Comparison of ENCODE assay signal across 30 cellular contexts in genomic region chr1:216238844-216239243, GRCh38.
"Had no signal": no experiment of that assay in that cellular context is flagged by ENCODE, and none has a peak within 500 bp of the region (broad histone marks: within the 10 kb centered on the region; RNA-seq: fewer than 3 reads in every experiment).

No MANE protein-coding gene starts in this region.

- DNase-seq: hypothalamus; immature natural killer cell; kidney; left colon; left lung; lower lobe of right lung; mammary epithelial cell; mesenchymal stem cell; naive B cell; natural killer cell; nephron progenitor cell; occipital lobe; right lobe of liver; stimulated activated CD4-positive, alpha-beta T cell treated with anti-CD3 and anti-CD28 coated beads, Interleukin-1b, Interleukin-23, amount 100 ng/mL, for 48 hours; stimulated activated CD4-positive, alpha-beta T cell treated with anti-CD3 and anti-CD28 coated beads, Interleukin-2, amount 100 ng/mL, for 48 hours; stimulated activated CD4-positive, alpha-beta T cell treated with anti-CD3 and anti-CD28 coated beads, Interleukin-4, amount 100 ng/mL, for 4 hours; stimulated activated CD8-positive, alpha-beta memory T cell treated with anti-CD3 and anti-CD28 coated beads, Interleukin-4, amount 100 ng/mL, for 48 hours; stimulated activated naive CD4-positive, alpha-beta T cell treated with Interleukin-2 at 50 U/mL for 16 hours; stimulated activated naive CD8-positive, alpha-beta T cell treated with anti-CD3 and anti-CD28 coated beads, Interleukin-15, amount 100 ng/mL, for 72 hours; substantia nigra; testis; thyroid gland; transverse colon; upper lobe of right lung had no signal

- H3K9ac ChIP-seq: neural progenitor cell, parathyroid adenoma had no signal

- ATAC-seq: left colon; left lung; lower lobe of right lung; natural killer cell; right lobe of liver; stimulated activated memory B cell treated with anti-CD40 and anti-IgM and Interleukin-4, amounts not matched to agents 10 μg/mL and 1 μg/mL and 100 μg/mL, for 72 hours; stimulated activated naive CD8-positive, alpha-beta T cell treated with anti-CD3 and anti-CD28 coated beads, Interleukin-15, amount 100 ng/mL, for 72 hours; upper lobe of right lung had no signal

- H3K79me2 ChIP-seq: parathyroid adenoma had no signal

- H3K27ac ChIP-seq: left lung, lower lobe of right lung, neural progenitor cell, neutrophil, parathyroid adenoma, right atrium auricular region, right lobe of liver, testis, thyroid gland, transverse colon, upper lobe of right lung had no signal

- H3K27me3 ChIP-seq: left lung, neural progenitor cell, neutrophil, right atrium auricular region, right lobe of liver, testis, thyroid gland, transverse colon, upper lobe of right lung had no signal

- H3K9me3 ChIP-seq: left lung, lower lobe of right lung, neutrophil, right atrium auricular region, right lobe of liver, testis, thyroid gland, transverse colon, upper lobe of right lung had no signal

- H3K4me1 ChIP-seq: left lung, lower lobe of right lung, neural progenitor cell, parathyroid adenoma, right atrium auricular region, right lobe of liver, testis, thyroid gland, transverse colon, upper lobe of right lung had no signal

- H3K36me3 ChIP-seq: left lung, lower lobe of right lung, neural progenitor cell, neutrophil, right atrium auricular region, right lobe of liver, thyroid gland, transverse colon, upper lobe of right lung had no signal

- H3K4me2 ChIP-seq: neural progenitor cell, smooth muscle cell had no signal

- H2AFZ ChIP-seq: neural progenitor cell, parathyroid adenoma had no signal

- H3K4me3 ChIP-seq: left lung, lower lobe of right lung, neural progenitor cell, right atrium auricular region, right lobe of liver, smooth muscle cell, testis, thyroid gland, transverse colon, upper lobe of right lung had no signal
